9 cellular contexts compared by ENCODE assay signal in the genomic region with DNA sequence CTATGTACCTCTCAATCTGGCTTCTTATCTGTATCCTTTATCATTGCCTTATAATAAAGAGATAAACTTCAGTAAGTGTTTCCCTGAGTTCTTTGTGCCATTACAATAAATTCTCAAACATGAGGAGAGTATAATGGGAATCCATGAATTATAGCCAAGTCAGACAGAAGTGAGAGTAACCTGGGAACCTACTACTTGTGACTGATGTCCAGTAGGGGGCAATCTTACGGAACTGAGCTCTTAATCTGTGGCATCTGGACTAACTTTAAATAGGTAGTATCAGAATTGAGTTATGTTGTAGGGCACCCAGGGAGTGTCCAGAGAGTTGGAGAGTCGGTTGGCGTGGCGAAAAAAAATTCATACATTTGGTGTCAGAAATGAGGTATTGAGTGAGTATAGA.
DNase-seq lines count a peak whose midpoint lies in the region; ATAC-seq and TF ChIP-seq lines count a peak whose summit lies in the region.
"Had no signal": no experiment of that assay in that cellular context is flagged by ENCODE, and none has a peak within 500 bp of the region (broad histone marks: within the 10 kb centered on the region; RNA-seq: fewer than 3 reads in every experiment).

No MANE protein-coding gene starts in this region.

- no peak overlapping the region for H3K27ac Mint-ChIP-seq in mesothelial cell of epicardium

- no peaks in the 10 kb centered on the region for H3K4me1 ChIP-seq in upper lobe of left lung

- peaks cover 8% of the 10 kb centered on the region for H3K9me3 Mint-ChIP-seq in mesothelial cell of epicardium

- ATAC-seq in GM18511 (IDR thresholded peaks at IDR 0.05; ENCODE audit: unreplicated experiment) (peak; percentile 67), upper lobe of left lung (ENCODE audit: low FRiP score in 2 of 2) (no peak)

- H3K27me3 ChIP-seq in upper lobe of left lung = no peaks in the 10 kb centered on the region

- WGBS in upper lobe of left lung, 2 donors = 76 to 81% methylated on average over 4 of the region's 4 CpGs

- H3K27me3 Mint-ChIP-seq in mesothelial cell of epicardium (ENCODE audit: low read depth) = no peaks in the 10 kb centered on the region

- H3K36me3 ChIP-seq in upper lobe of left lung = no peaks in the 10 kb centered on the region

- no peak overlapping the region for H3K4me3 Mint-ChIP-seq in mesothelial cell of epicardium

- H3K27ac ChIP-seq in upper lobe of left lung = no peak overlapping the region

- H3K4me3 ChIP-seq in upper lobe of left lung = no peak overlapping the region

- DNase-seq in HT1080 (ENCODE audit: low read depth) (peak; percentile 43), SKM-1 (lab: John Stamatoyannopoulos, UW; ENCODE audit: unreplicated experiment) (peak; percentile 30), mesothelial cell of epicardium (ENCODE audit: low spot score in 2 of 2, unreplicated experiment in 2 of 2) (no peak), upper lobe of left lung (no peak), NCI-H510A treated with DMSO at 0.1 percent for 48 hours (lab: John Stamatoyannopoulos, UW) (no peak), GM03348 (ENCODE audit: low spot score) (no peak)
- no peak for DNase-seq in stimulated activated CD4-positive, alpha-beta T cell treated with anti-CD3 and anti-CD28 coated beads, Interleukin-2, amount 100 ng/mL, for 48 hours
- DNase-seq: head of caudate nucleus had no signal

- no peaks in the 10 kb centered on the region for H3K36me3 Mint-ChIP-seq in mesothelial cell of epicardium

- TF ChIP-seq EP300 in upper lobe of left lung (IDR thresholded peaks at IDR 0.05) = no peak

- peaks cover 12% of the 10 kb centered on the region for H3K4me1 Mint-ChIP-seq in mesothelial cell of epicardium

- peak; percentile 41 for TF ChIP-seq CTCF in mesothelial cell of epicardium (IDR thresholded peaks at IDR 0.05; ENCODE audit: unreplicated experiment)
- TF ChIP-seq CTCF in upper lobe of left lung (IDR thresholded peaks at IDR 0.05) = no peak

- TF ChIP-seq POLR2A in upper lobe of left lung (IDR thresholded peaks at IDR 0.05) = no peak

- H3K9me3 ChIP-seq in upper lobe of left lung = no peaks in the 10 kb centered on the region

Comparison
In these comparisons a context has a peak if more than half of its experiments do, and no peak if none do; other contexts are left out.
1. DNase-seq: peak in HT1080 (single experiment) and SKM-1 (single experiment); none in mesothelial cell of epicardium (0 of 2), stimulated activated CD4-positive, alpha-beta T cell treated with anti-CD3 and anti-CD28 coated beads, Interleukin-2, amount 100 ng/mL, for 48 hours (0 of 2), upper lobe of left lung (0 of 2), NCI-H510A treated with DMSO at 0.1 percent for 48 hours (single experiment) and GM03348 (single experiment).